9 cellular contexts compared by ENCODE assay signal in the genomic region with DNA sequence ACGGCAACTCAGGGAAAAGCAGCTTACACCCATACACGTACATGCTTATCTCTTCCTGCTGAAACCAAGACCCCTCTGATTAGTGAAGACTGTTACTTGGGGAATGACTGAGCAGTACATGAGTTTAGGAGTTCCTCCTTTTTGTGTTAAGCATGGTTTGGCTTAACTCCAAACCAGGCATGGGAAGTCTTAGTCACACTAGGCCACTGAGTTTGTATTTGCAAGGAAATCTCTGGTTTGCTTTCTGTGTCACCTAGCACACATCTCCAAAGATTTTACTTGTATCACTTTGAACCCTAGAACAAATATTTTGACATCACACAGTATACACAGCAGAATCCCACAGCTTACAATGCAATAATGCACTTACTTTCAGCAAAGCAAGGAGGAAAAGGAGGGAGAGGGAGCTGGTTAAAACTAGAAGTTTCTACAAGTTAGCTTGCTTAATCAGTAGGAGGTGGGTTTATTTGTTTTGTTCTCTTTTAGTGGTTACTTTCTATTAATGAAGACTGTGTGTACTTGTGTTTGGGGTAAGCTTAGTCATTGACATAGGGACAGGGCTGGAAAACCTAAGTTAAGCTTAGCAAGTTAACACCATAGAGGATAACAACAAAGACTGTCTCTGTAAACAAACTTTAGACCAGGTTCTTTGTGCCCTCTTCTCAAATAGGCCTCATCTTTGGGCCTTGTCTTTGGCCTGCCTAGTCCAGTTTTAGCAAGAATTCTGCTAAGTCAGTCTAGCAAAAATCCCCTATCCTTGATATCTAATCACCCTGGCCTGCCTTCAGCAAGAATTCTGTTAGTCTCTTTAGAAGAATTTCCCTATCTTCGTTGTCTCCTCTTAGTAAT.
A peak's percentile ranks its signal among the peaks of the same experiment; 100 is the strongest.
DNase-seq lines count a peak whose midpoint lies in the region; ATAC-seq and TF ChIP-seq lines count a peak whose summit lies in the region.
"Had no signal": no experiment of that assay in that cellular context is flagged by ENCODE, and none has a peak within 500 bp of the region (broad histone marks: within the 10 kb centered on the region; RNA-seq: fewer than 3 reads in every experiment).

No MANE protein-coding gene starts in this region.

- no peak overlapping the region for H3K4me3 ChIP-seq in skin epidermis

- no peaks in the 10 kb centered on the region for H3K27me3 Mint-ChIP-seq in activated T-helper 1 cell treated with anti-CD3 and anti-CD28 coated beads, Interleukin-12 subunit alpha, Interleukin-12 subunit beta, Interleukin-2, Interleukin-4 antibody, amounts not matched to agents 30 ng/mL and 10 ng/mL and 1 ng/mL, durations not matched to agents 14 hours and 24 hours and 36 hours (ENCODE audit: insufficient read depth)

- H3K36me3 Mint-ChIP-seq in activated T-helper 1 cell treated with anti-CD3 and anti-CD28 coated beads, Interleukin-12 subunit alpha, Interleukin-12 subunit beta, Interleukin-2, Interleukin-4 antibody, amounts not matched to agents 30 ng/mL and 10 ng/mL and 1 ng/mL, durations not matched to agents 14 hours and 24 hours and 36 hours (ENCODE audit: low read depth): no peaks in the 10 kb centered on the region

- intact Hi-C loops in activated T-helper 1 cell treated with anti-CD3 and anti-CD28 coated beads, Interleukin-12 subunit alpha, Interleukin-12 subunit beta, Interleukin-2, Interleukin-4 antibody, amounts not matched to agents 30 ng/mL and 10 ng/mL and 1 ng/mL, durations not matched to agents 14 hours and 24 hours and 36 hours (cut with micrococcal nuclease): no loop called here

- no peaks in the 10 kb centered on the region for H3K9me3 Mint-ChIP-seq in activated T-helper 1 cell treated with anti-CD3 and anti-CD28 coated beads, Interleukin-12 subunit alpha, Interleukin-12 subunit beta, Interleukin-2, Interleukin-4 antibody, amounts not matched to agents 30 ng/mL and 10 ng/mL and 1 ng/mL, durations not matched to agents 14 hours and 24 hours and 36 hours

- H3K27ac Mint-ChIP-seq in activated T-helper 1 cell treated with anti-CD3 and anti-CD28 coated beads, Interleukin-12 subunit alpha, Interleukin-12 subunit beta, Interleukin-2, Interleukin-4 antibody, amounts not matched to agents 30 ng/mL and 10 ng/mL and 1 ng/mL, durations not matched to agents 14 hours and 24 hours and 36 hours: no peak overlapping the region

- no peak for TF ChIP-seq CTCF in foreskin keratinocyte (conservative IDR thresholded peaks at IDR 0.05)

- no peak overlapping the region for H3K4me3 Mint-ChIP-seq in activated T-helper 1 cell treated with anti-CD3 and anti-CD28 coated beads, Interleukin-12 subunit alpha, Interleukin-12 subunit beta, Interleukin-2, Interleukin-4 antibody, amounts not matched to agents 30 ng/mL and 10 ng/mL and 1 ng/mL, durations not matched to agents 14 hours and 24 hours and 36 hours

- H3K27ac ChIP-seq in foreskin keratinocyte (no peak overlapping the region), skin epidermis (peak overlapping the region in 11 of 21 experiments; percentile 19 to 63 (median 41))
- H3K27ac ChIP-seq: 22Rv1 had no signal

- ATAC-seq in HG03196 (IDR thresholded peaks at IDR 0.05; ENCODE audit: unreplicated experiment) (peak; percentile 64), foreskin keratinocyte (peak; percentile 92)

- H3K27me3 ChIP-seq in foreskin keratinocyte: no peaks in the 10 kb centered on the region

- H3K4me1 ChIP-seq in foreskin keratinocyte: peaks cover 4% of the 10 kb centered on the region

- DNase-seq in DMS53 (lab: John Stamatoyannopoulos, UW) (peak; percentile 62), DMS53 treated with DMSO at 0.1 percent for 48 hours (lab: John Stamatoyannopoulos, UW; ENCODE audit: unreplicated experiment) (no peak), SKM-1 (lab: John Stamatoyannopoulos, UW; ENCODE audit: unreplicated experiment) (peak; percentile 82), foreskin keratinocyte (peak; percentile 73 to 88), activated gamma-delta T cell treated with Interleukin-2 at 50 U/mL for 16 hours (no peak)
- no peak for DNase-seq in activated T-helper 1 cell treated with anti-CD3 and anti-CD28 coated beads, Interleukin-12 subunit alpha, Interleukin-12 subunit beta, Interleukin-2, Interleukin-4 antibody, amounts not matched to agents 30 ng/mL and 10 ng/mL and 1 ng/mL, durations not matched to agents 14 hours and 24 hours and 36 hours (ENCODE audit: low spot score)

- peaks cover 6% of the 10 kb centered on the region for H3K4me1 Mint-ChIP-seq in activated T-helper 1 cell treated with anti-CD3 and anti-CD28 coated beads, Interleukin-12 subunit alpha, Interleukin-12 subunit beta, Interleukin-2, Interleukin-4 antibody, amounts not matched to agents 30 ng/mL and 10 ng/mL and 1 ng/mL, durations not matched to agents 14 hours and 24 hours and 36 hours (ENCODE audit: low read depth)

Comparison
In these comparisons a context has a peak if more than half of its experiments do, and no peak if none do; other contexts are left out.
1. DNase-seq: peak in DMS53 (single experiment), SKM-1 (single experiment) and foreskin keratinocyte (2 of 2); none in DMS53 treated with DMSO at 0.1 percent for 48 hours (single experiment), activated gamma-delta T cell treated with Interleukin-2 at 50 U/mL for 16 hours (single experiment) and activated T-helper 1 cell treated with anti-CD3 and anti-CD28 coated beads, Interleukin-12 subunit alpha, Interleukin-12 subunit beta, Interleukin-2, Interleukin-4 antibody, amounts not matched to agents 30 ng/mL and 10 ng/mL and 1 ng/mL, durations not matched to agents 14 hours and 24 hours and 36 hours (single experiment).